In genomic region chr11:75194147-75194546, GRCh38 we compare ENCODE assay signal across 25 cellular contexts. TPM values are rescaled to one million over a fixed set of nuclear protein-coding genes. Genes with fewer than 3 reads are reported as not detected.
"Had no signal": no experiment of that assay in that cellular context is flagged by ENCODE, and none has a peak within 500 bp of the region (broad histone marks: within the 10 kb centered on the region; RNA-seq: fewer than 3 reads in every experiment).

No MANE protein-coding gene starts in this region.

- DNase-seq: activated CD4-positive, alpha-beta T cell treated with anti-CD3 and anti-CD28 coated beads, Interleukin-2, amount 10 ng/mL, durations not matched to agents 24 days and 14 days; activated CD8-positive, alpha-beta T cell treated with anti-CD3 and anti-CD28 coated beads, Interleukin-2, amount 10 ng/mL, durations not matched to agents 7 days and 5 days; activated naive CD4-positive, alpha-beta T cell treated with anti-CD3 and anti-CD28 coated beads, Interleukin-2, amount 10 ng/mL, durations not matched to agents 7 days and 5 days; activated naive CD8-positive, alpha-beta T cell treated with anti-CD3 and anti-CD28 coated beads, Interleukin-2, amount 50 U/mL, for 24 hours; activated T-cell treated with anti-CD3 and anti-CD28 coated beads, Interleukin-2, amount 50 U/mL, for 4 hours; dermis blood vessel endothelial cell; effector memory CD4-positive, alpha-beta T cell; esophagus squamous epithelium; foreskin fibroblast; glutamatergic neuron; hypothalamus; islet precursor cell; mesenchymal stem cell; naive thymus-derived CD4-positive, alpha-beta T cell; SJCRH30; stimulated activated CD4-positive, alpha-beta T cell treated with anti-CD3 and anti-CD28 coated beads, Interleukin-12 subunit alpha, Interleukin-12 subunit beta, amount 100 ng/mL, for 4 hours; stimulated activated CD4-positive, alpha-beta T cell treated with anti-CD3 and anti-CD28 coated beads, Interleukin-1b, Interleukin-23, amount 100 ng/mL, for 48 hours; stimulated activated naive CD8-positive, alpha-beta T cell treated with anti-CD3 and anti-CD28 coated beads, Interleukin-15, Interleukin-2, amounts not matched to agents 100 U/mL and 50 U/mL, for 24 hours; transverse colon had no signal

- H2AFZ ChIP-seq: neural progenitor cell had no signal

- H3K4me2 ChIP-seq: neural progenitor cell had no signal

- H3K9me3 ChIP-seq: ascending aorta, esophagus squamous epithelium, SJCRH30, suprapubic skin, transverse colon had no signal

- H3K9ac ChIP-seq: neural progenitor cell had no signal

- H3K27ac ChIP-seq: ascending aorta, neural progenitor cell, SJCRH30, suprapubic skin, transverse colon had no signal

- H3K36me3 Mint-ChIP-seq: activated naive CD4-positive, alpha-beta T cell treated with anti-CD3 and anti-CD28 coated beads, Interleukin-2, amount 10 ng/mL, durations not matched to agents 7 days and 5 days; naive thymus-derived CD4-positive, alpha-beta T cell; neural progenitor cell had no signal

- H3K27ac Mint-ChIP-seq: activated CD4-positive, alpha-beta T cell treated with anti-CD3 and anti-CD28 coated beads, Interleukin-2, amount 10 ng/mL, durations not matched to agents 24 days and 14 days; activated CD8-positive, alpha-beta T cell treated with anti-CD3 and anti-CD28 coated beads, Interleukin-2, amount 10 ng/mL, durations not matched to agents 7 days and 5 days; activated naive CD4-positive, alpha-beta T cell treated with anti-CD3 and anti-CD28 coated beads, Interleukin-2, amount 10 ng/mL, durations not matched to agents 7 days and 5 days; activated naive CD8-positive, alpha-beta T cell treated with anti-CD3 and anti-CD28 coated beads, Interleukin-2, amount 50 U/mL, for 24 hours; naive thymus-derived CD4-positive, alpha-beta T cell; neural progenitor cell had no signal

- ATAC-seq: activated CD8-positive, alpha-beta T cell treated with anti-CD3 and anti-CD28 coated beads, Interleukin-2, amount 10 ng/mL, durations not matched to agents 7 days and 5 days; activated naive CD8-positive, alpha-beta T cell treated with anti-CD3 and anti-CD28 coated beads, Interleukin-2, amount 50 U/mL, for 24 hours; activated T-cell treated with anti-CD3 and anti-CD28 coated beads, Interleukin-2, amount 50 U/mL, for 4 hours; naive thymus-derived CD4-positive, alpha-beta T cell; stimulated activated naive CD8-positive, alpha-beta T cell treated with anti-CD3 and anti-CD28 coated beads, Interleukin-15, Interleukin-2, amounts not matched to agents 100 U/mL and 50 U/mL, for 24 hours had no signal

- H3K4me3 ChIP-seq: ascending aorta, esophagus squamous epithelium, neural progenitor cell, SJCRH30, suprapubic skin, transverse colon had no signal

- H3K4me1 Mint-ChIP-seq: activated CD4-positive, alpha-beta T cell treated with anti-CD3 and anti-CD28 coated beads, Interleukin-2, amount 10 ng/mL, durations not matched to agents 24 days and 14 days; activated naive CD4-positive, alpha-beta T cell treated with anti-CD3 and anti-CD28 coated beads, Interleukin-2, amount 10 ng/mL, durations not matched to agents 7 days and 5 days; activated naive CD8-positive, alpha-beta T cell treated with anti-CD3 and anti-CD28 coated beads, Interleukin-2, amount 50 U/mL, for 24 hours; naive thymus-derived CD4-positive, alpha-beta T cell had no signal

- H3K9me3 Mint-ChIP-seq: activated CD4-positive, alpha-beta T cell treated with anti-CD3 and anti-CD28 coated beads, Interleukin-2, amount 10 ng/mL, durations not matched to agents 24 days and 14 days; activated naive CD4-positive, alpha-beta T cell treated with anti-CD3 and anti-CD28 coated beads, Interleukin-2, amount 10 ng/mL, durations not matched to agents 7 days and 5 days; activated naive CD8-positive, alpha-beta T cell treated with anti-CD3 and anti-CD28 coated beads, Interleukin-2, amount 50 U/mL, for 24 hours; activated T-cell treated with anti-CD3 and anti-CD28 coated beads, Interleukin-2, amount 50 U/mL, for 4 hours; neural progenitor cell had no signal

- H3K27me3 ChIP-seq: ascending aorta, esophagus squamous epithelium, neural progenitor cell, SJCRH30, suprapubic skin, transverse colon had no signal

- H3K4me1 ChIP-seq: ascending aorta had no signal

- H3K4me3 Mint-ChIP-seq: activated CD4-positive, alpha-beta T cell treated with anti-CD3 and anti-CD28 coated beads, Interleukin-2, amount 10 ng/mL, durations not matched to agents 24 days and 14 days; activated CD8-positive, alpha-beta T cell treated with anti-CD3 and anti-CD28 coated beads, Interleukin-2, amount 10 ng/mL, durations not matched to agents 7 days and 5 days; activated naive CD4-positive, alpha-beta T cell treated with anti-CD3 and anti-CD28 coated beads, Interleukin-2, amount 10 ng/mL, durations not matched to agents 7 days and 5 days; activated naive CD8-positive, alpha-beta T cell treated with anti-CD3 and anti-CD28 coated beads, Interleukin-2, amount 50 U/mL, for 24 hours; activated T-cell treated with anti-CD3 and anti-CD28 coated beads, Interleukin-2, amount 50 U/mL, for 4 hours; naive thymus-derived CD4-positive, alpha-beta T cell; neural progenitor cell had no signal

- H3K36me3 ChIP-seq: ascending aorta, neural progenitor cell, SJCRH30, suprapubic skin, transverse colon had no signal

RNA-seq across cellular contexts. Expression of gene SLCO2B1, which starts 43.2 kb away (rescaled TPM):
- total RNA-seq: activated CD4-positive, alpha-beta T cell treated with anti-CD3 and anti-CD28 coated beads, Interleukin-2, amount 10 ng/mL, durations not matched to agents 24 days and 14 days; activated CD8-positive, alpha-beta T cell treated with anti-CD3 and anti-CD28 coated beads, Interleukin-2, amount 10 ng/mL, durations not matched to agents 7 days and 5 days; endothelial cell of umbilical vein had no signal
- polyA plus RNA-seq: naive thymus-derived CD4-positive, alpha-beta T cell had no signal

RNA-seq across cellular contexts. Expression of gene TPBGL, which starts 46.4 kb away (rescaled TPM):
- total RNA-seq: ascending aorta, endothelial cell of umbilical vein, left lobe of liver, osteocyte, SJCRH30 had no signal
- polyA plus RNA-seq: endothelial cell of umbilical vein had no signal
